In the genomic region with DNA sequence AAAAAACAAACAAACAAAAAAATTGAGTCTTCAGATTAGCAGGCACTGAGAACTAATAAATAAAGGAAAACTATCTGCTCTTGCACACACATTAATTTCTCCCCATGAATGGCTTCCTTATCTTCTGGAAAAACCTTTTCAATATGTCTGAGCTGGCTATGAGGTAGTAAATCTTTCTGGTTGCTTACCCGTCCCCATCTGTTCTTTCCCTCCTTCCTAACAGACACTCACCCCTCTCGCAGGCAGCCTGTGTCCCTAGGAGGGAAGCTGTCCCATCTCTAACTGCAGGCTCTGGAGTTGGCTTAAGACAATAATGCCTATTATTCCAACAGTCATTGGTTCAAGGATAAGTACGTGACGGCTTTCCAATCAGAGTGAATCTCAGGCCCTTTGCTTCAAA, we compare ENCODE assay signal across 30 cellular contexts. TPM values are rescaled to one million over a fixed set of nuclear protein-coding genes. Genes with fewer than 3 reads are reported as not detected.
"Had no signal": no experiment of that assay in that cellular context is flagged by ENCODE, and none has a peak within 500 bp of the region (broad histone marks: within the 10 kb centered on the region; RNA-seq: fewer than 3 reads in every experiment).

No MANE protein-coding gene starts in this region.

- H3K4me3 ChIP-seq: colonic mucosa, gastroesophageal sphincter, left ventricle myocardium inferior, lower lobe of right lung, psoas muscle, sigmoid colon, stomach, thyroid gland, vagina had no signal

- DNase-seq: colonic mucosa; effector CD8-positive, alpha-beta T cell; endodermal cell; foreskin keratinocyte; glutamatergic neuron; hypothalamus; immature natural killer cell; islet precursor cell; kidney glomerular epithelial cell; left colon; left ventricle myocardium inferior; lower lobe of right lung; natural killer cell; psoas muscle; right cardiac atrium; sigmoid colon; stimulated activated CD4-positive, alpha-beta T cell treated with anti-CD3 and anti-CD28 coated beads, Interleukin-2, amount 100 ng/mL, for 24 hours; stimulated activated CD4-positive, alpha-beta T cell treated with anti-CD3 and anti-CD28 coated beads, Interleukin-4, amount 100 ng/mL, for 24 hours; stimulated activated naive CD4-positive, alpha-beta T cell treated with Interleukin-2 at 50 U/mL for 16 hours; stomach; thyroid gland; trophoblast cell had no signal

- H3K9me3 ChIP-seq: colonic mucosa, gastroesophageal sphincter, left ventricle myocardium inferior, lower lobe of right lung, neutrophil, psoas muscle, sigmoid colon, stomach, thyroid gland, vagina had no signal

- H3K27ac ChIP-seq: colonic mucosa, epithelial cell of prostate, foreskin keratinocyte, gastroesophageal sphincter, left ventricle myocardium inferior, lower lobe of right lung, neutrophil, parathyroid adenoma, psoas muscle, sigmoid colon, stomach, thyroid gland, vagina had no signal

- H3K36me3 ChIP-seq: colonic mucosa, gastroesophageal sphincter, left ventricle myocardium inferior, lower lobe of right lung, neutrophil, sigmoid colon, stomach, thyroid gland, vagina had no signal

- H3K27me3 ChIP-seq: colonic mucosa, foreskin keratinocyte, sigmoid colon, stomach, thyroid gland, vagina had no signal

- H3K4me1 ChIP-seq: colonic mucosa, foreskin keratinocyte, gastroesophageal sphincter, left ventricle myocardium inferior, lower lobe of right lung, parathyroid adenoma, psoas muscle, sigmoid colon, thyroid gland, vagina had no signal

- ATAC-seq: esophagus mucosa; foreskin keratinocyte; gastroesophageal sphincter; left colon; lower lobe of right lung; natural killer cell; psoas muscle; right cardiac atrium; stimulated activated effector memory CD8-positive, alpha-beta T cell treated with anti-CD3 and anti-CD28 coated beads, Interleukin-12 subunit alpha, Interleukin-12 subunit beta, amount 100 ng/mL, for 72 hours had no signal

RNA-seq across cellular contexts. Expression of a gene that starts 8.2 kb away (rescaled TPM):
- total RNA-seq: mononuclear cell, natural killer cell had no signal
- polyA plus RNA-seq: immature natural killer cell had no signal
